In genomic region chr1:34776911-34777310, GRCh38 we compare ENCODE assay signal across 1 cellular context.
TF ChIP-seq lines count a peak whose summit lies in the region.

No MANE protein-coding gene starts in this region.

TF ChIP-seq in H1, 55 proteins besides CTCF, POLR2A, EP300 and RAD21:
- TF ChIP-seq CHD7 (IDR thresholded peaks at IDR 0.05; ENCODE audit: insufficient replicate concordance, low read length): no peak
- no peak for TF ChIP-seq SAP30 (IDR thresholded peaks at IDR 0.05; ENCODE audit: insufficient read depth, insufficient replicate concordance, low read length)
- no peak for TF ChIP-seq JUN (IDR thresholded peaks at IDR 0.05; ENCODE audit: low read depth, low read length)
- no peak for TF ChIP-seq E2F6 (IDR thresholded peaks at IDR 0.05)
- no peak for TF ChIP-seq KDM5A (IDR thresholded peaks at IDR 0.05; ENCODE audit: low read length)
- TF ChIP-seq, protein P1, sequence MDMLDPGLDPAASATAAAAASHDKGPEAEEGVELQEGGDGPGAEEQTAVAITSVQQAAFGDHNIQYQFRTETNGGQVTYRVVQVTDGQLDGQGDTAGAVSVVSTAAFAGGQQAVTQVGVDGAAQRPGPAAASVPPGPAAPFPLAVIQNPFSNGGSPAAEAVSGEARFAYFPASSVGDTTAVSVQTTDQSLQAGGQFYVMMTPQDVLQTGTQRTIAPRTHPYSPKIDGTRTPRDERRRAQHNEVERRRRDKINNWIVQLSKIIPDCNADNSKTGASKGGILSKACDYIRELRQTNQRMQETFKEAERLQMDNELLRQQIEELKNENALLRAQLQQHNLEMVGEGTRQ (IDR thresholded peaks at IDR 0.05; ENCODE audit: low read length): no peak
- no peak for TF ChIP-seq RNF2 (IDR thresholded peaks at IDR 0.05; ENCODE audit: borderline replicate concordance, low read depth, low read length, missing control alignments, poor library complexity, severe bottlenecking)
- TF ChIP-seq CTBP2 (IDR thresholded peaks at IDR 0.05; ENCODE audit: borderline replicate concordance, insufficient read depth, insufficient read length, low read length): no peak
- no peak for TF ChIP-seq CEBPB (IDR thresholded peaks at IDR 0.05; ENCODE audit: low read depth, low read length)
TF ChIP-seq in H1: peak in this region for 0.
